Comparison of ENCODE assay signal across 17 cellular contexts in the genomic region with DNA sequence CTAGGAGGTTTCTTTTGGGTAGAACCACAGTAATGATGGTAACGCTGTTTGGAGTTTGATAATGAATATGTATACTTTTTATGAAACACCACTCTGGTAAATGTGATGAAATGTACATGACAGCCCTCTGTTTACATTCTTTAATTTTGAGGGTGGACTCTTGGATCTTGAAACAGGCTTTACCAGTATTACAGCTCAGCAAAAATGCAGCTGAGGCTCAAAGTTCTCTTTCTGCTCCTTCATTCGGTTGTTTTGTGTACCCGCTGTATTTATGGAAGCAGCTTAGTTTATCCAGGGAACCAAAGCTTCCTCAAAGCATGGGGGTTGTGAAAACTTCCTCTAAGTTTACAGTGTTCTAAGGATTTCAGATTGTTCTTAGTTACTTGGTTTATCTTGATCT. TPM values are rescaled to one million over a fixed set of nuclear protein-coding genes. Genes with fewer than 3 reads are reported as not detected.
A peak's percentile ranks its signal among the peaks of the same experiment; 100 is the strongest.
DNase-seq lines count a peak whose midpoint lies in the region; ATAC-seq and TF ChIP-seq lines count a peak whose summit lies in the region.
"Had no signal": no experiment of that assay in that cellular context is flagged by ENCODE, and none has a peak within 500 bp of the region (broad histone marks: within the 10 kb centered on the region; RNA-seq: fewer than 3 reads in every experiment).

No MANE protein-coding gene starts in this region.

- H3K9me3 ChIP-seq in lower lobe of right lung (no peaks in the 10 kb centered on the region), upper lobe of right lung (no peaks in the 10 kb centered on the region)

- H3K27ac ChIP-seq in lower lobe of right lung (peak overlapping the region; percentile 28), upper lobe of right lung (peak overlapping the region; percentile 37)

- no peak overlapping the region for H3K4me3 ChIP-seq in lower lobe of right lung
- H3K4me3 ChIP-seq in upper lobe of right lung: no peak overlapping the region

- H3K27me3 ChIP-seq in lower lobe of right lung (ENCODE audit: low read depth) (no peaks in the 10 kb centered on the region), upper lobe of right lung (no peaks in the 10 kb centered on the region)

- ATAC-seq in natural killer cell: no peak
- ATAC-seq in natural killer cell treated with Interleukin-12 subunit alpha and Interleukin-12 subunit beta and Interleukin-15 and Interleukin-18, amount 100 ng/mL, for 72 hours: no peak
- ATAC-seq in lower lobe of right lung: peak; percentile 66 to 73
- ATAC-seq in upper lobe of right lung: peak; percentile 54
- ATAC-seq: naive thymus-derived CD4-positive, alpha-beta T cell had no signal

- no peaks in the 10 kb centered on the region for H3K9me3 Mint-ChIP-seq in natural killer cell
- H3K9me3 Mint-ChIP-seq in natural killer cell treated with Interleukin-12 subunit alpha and Interleukin-12 subunit beta and Interleukin-15 and Interleukin-18, amount 100 ng/mL, for 72 hours: no peaks in the 10 kb centered on the region
- H3K9me3 Mint-ChIP-seq in chondrocyte (ENCODE audit: low read depth): no peaks in the 10 kb centered on the region
- H3K9me3 Mint-ChIP-seq: activated naive CD8-positive, alpha-beta T cell treated with anti-CD3 and anti-CD28 coated beads, Interleukin-2, amount 10 ng/mL, durations not matched to agents 7 days and 5 days; naive thymus-derived CD4-positive, alpha-beta T cell had no signal

- H3K4me1 Mint-ChIP-seq in natural killer cell: peaks cover 24 to 26% of the 10 kb centered on the region in 2 donors
- H3K4me1 Mint-ChIP-seq in natural killer cell treated with Interleukin-12 subunit alpha and Interleukin-12 subunit beta and Interleukin-15 and Interleukin-18, amount 100 ng/mL, for 72 hours (ENCODE audit: low read depth in 2 of 2): peaks cover 8 to 13% of the 10 kb centered on the region in 2 donors
- peaks cover 56% of the 10 kb centered on the region for H3K4me1 Mint-ChIP-seq in chondrocyte (ENCODE audit: low read depth)

- H3K36me3 ChIP-seq in lower lobe of right lung: peaks cover 7% of the 10 kb centered on the region
- H3K36me3 ChIP-seq in upper lobe of right lung: no peaks in the 10 kb centered on the region

- no peak for TF ChIP-seq CTCF in natural killer cell (IDR thresholded peaks at IDR 0.05)
- no peak for TF ChIP-seq CTCF in chondrocyte (IDR thresholded peaks at IDR 0.05)
- TF ChIP-seq CTCF in lower lobe of right lung (IDR thresholded peaks at IDR 0.05): no peak
- no peak for TF ChIP-seq CTCF in upper lobe of right lung (IDR thresholded peaks at IDR 0.05)

- intact Hi-C loops in natural killer cell (cut with micrococcal nuclease): no loop called here
- intact Hi-C loops in lower lobe of right lung (cut with DNase I): no loop called here
- intact Hi-C loops in upper lobe of right lung (cut with DNase I): no loop called here

- H3K27ac Mint-ChIP-seq in natural killer cell (peak overlapping the region; percentile 34 to 70), chondrocyte (ENCODE audit: unreplicated experiment) (peak overlapping the region; percentile 66)
- no peak overlapping the region for H3K27ac Mint-ChIP-seq in natural killer cell treated with Interleukin-12 subunit alpha and Interleukin-12 subunit beta and Interleukin-15 and Interleukin-18, amount 100 ng/mL, for 72 hours
- H3K27ac Mint-ChIP-seq: activated naive CD8-positive, alpha-beta T cell treated with anti-CD3 and anti-CD28 coated beads, Interleukin-2, amount 10 ng/mL, durations not matched to agents 7 days and 5 days had no signal

- H3K4me1 ChIP-seq in lower lobe of right lung (peaks cover 41% of the 10 kb centered on the region), upper lobe of right lung (peaks cover 20% of the 10 kb centered on the region)

- DNase-seq in natural killer cell (no peak), chondrocyte (ENCODE audit: low spot score) (no peak), lower lobe of right lung (no peak), upper lobe of right lung (no peak), SW 1271 (lab: John Stamatoyannopoulos, UW) (no peak), NCI-H1092 treated with DMSO at 0.1 percent for 48 hours (lab: John Stamatoyannopoulos, UW) (no peak), epidermal melanocyte (ENCODE audit: insufficient read length, low spot score) (no peak)
- DNase-seq in natural killer cell treated with Interleukin-12 subunit alpha and Interleukin-12 subunit beta and Interleukin-15 and Interleukin-18, amount 100 ng/mL, for 72 hours (ENCODE audit: low spot score): no peak
- DNase-seq: activated CD8-positive, alpha-beta memory T cell treated with anti-CD3 and anti-CD28 coated beads for 24 hours; activated naive CD8-positive, alpha-beta T cell treated with anti-CD3 and anti-CD28 coated beads, Interleukin-2, amount 10 ng/mL, durations not matched to agents 7 days and 5 days; AML-193; effector memory CD4-positive, alpha-beta T cell; GF-D8; naive thymus-derived CD4-positive, alpha-beta T cell; NCI-H526 treated with DMSO at 0.1 percent for 48 hours; stimulated activated CD4-positive, alpha-beta T cell treated with anti-CD3 and anti-CD28 coated beads, Interleukin-1b, Interleukin-23, amount 100 ng/mL, for 48 hours; stimulated activated naive CD4-positive, alpha-beta T cell treated with Interleukin-2 at 50 U/mL for 16 hours had no signal

- H3K36me3 Mint-ChIP-seq in natural killer cell: no peaks in the 10 kb centered on the region
- H3K36me3 Mint-ChIP-seq in natural killer cell treated with Interleukin-12 subunit alpha and Interleukin-12 subunit beta and Interleukin-15 and Interleukin-18, amount 100 ng/mL, for 72 hours: no peaks in the 10 kb centered on the region
- H3K36me3 Mint-ChIP-seq in chondrocyte (ENCODE audit: low read depth): no peaks in the 10 kb centered on the region

- H3K4me3 Mint-ChIP-seq in natural killer cell: no peak overlapping the region
- no peak overlapping the region for H3K4me3 Mint-ChIP-seq in natural killer cell treated with Interleukin-12 subunit alpha and Interleukin-12 subunit beta and Interleukin-15 and Interleukin-18, amount 100 ng/mL, for 72 hours
- H3K4me3 Mint-ChIP-seq in chondrocyte (ENCODE audit: unreplicated experiment): no peak overlapping the region
- H3K4me3 Mint-ChIP-seq: activated naive CD8-positive, alpha-beta T cell treated with anti-CD3 and anti-CD28 coated beads, Interleukin-2, amount 10 ng/mL, durations not matched to agents 7 days and 5 days had no signal

- no peaks in the 10 kb centered on the region for H3K27me3 Mint-ChIP-seq in natural killer cell (ENCODE audit: low read depth in 2 of 2)
- H3K27me3 Mint-ChIP-seq in natural killer cell treated with Interleukin-12 subunit alpha and Interleukin-12 subunit beta and Interleukin-15 and Interleukin-18, amount 100 ng/mL, for 72 hours: no peaks in the 10 kb centered on the region
- no peaks in the 10 kb centered on the region for H3K27me3 Mint-ChIP-seq in chondrocyte (ENCODE audit: low read depth)
- H3K27me3 Mint-ChIP-seq: activated naive CD8-positive, alpha-beta T cell treated with anti-CD3 and anti-CD28 coated beads, Interleukin-2, amount 10 ng/mL, durations not matched to agents 7 days and 5 days; naive thymus-derived CD4-positive, alpha-beta T cell had no signal

RNA-seq across cellular contexts. Expression of gene GAPVD1, which starts 11.1 kb away (rescaled TPM):
- 10 to 100 TPM; 66.1 to 83.2 (median 68.8) TPM for total RNA-seq in natural killer cell
- 10 to 100 TPM; 57.8 to 71.7 TPM for total RNA-seq in natural killer cell treated with Interleukin-12 subunit alpha and Interleukin-12 subunit beta and Interleukin-15 and Interleukin-18, amount 100 ng/mL, for 72 hours
- total RNA-seq in chondrocyte: 46.2 to 57.0 TPM (median 47.9 TPM) in 3 replicates
- 70.6 TPM for total RNA-seq in lower lobe of right lung
- 68.9 TPM for total RNA-seq in upper lobe of right lung

RNA-seq across cellular contexts. Expression of gene HSPA5, which starts 31.6 kb away (rescaled TPM):
- total RNA-seq in natural killer cell: 100 to 1,000 TPM; 222 to 281 (median 275) TPM
- 100 to 1,000 TPM; 319 to 344 TPM for total RNA-seq in natural killer cell treated with Interleukin-12 subunit alpha and Interleukin-12 subunit beta and Interleukin-15 and Interleukin-18, amount 100 ng/mL, for 72 hours
- total RNA-seq in chondrocyte: 176 to 369 TPM (median 362 TPM) in 3 replicates
- total RNA-seq in lower lobe of right lung: 201 TPM
- 282 TPM for total RNA-seq in upper lobe of right lung

Comparison
In these comparisons a context has a peak if more than half of its experiments do, and no peak if none do; other contexts are left out.
1. H3K27ac Mint-ChIP-seq: peak in natural killer cell (2 of 2) and chondrocyte (single experiment); none in natural killer cell treated with Interleukin-12 subunit alpha and Interleukin-12 subunit beta and Interleukin-15 and Interleukin-18, amount 100 ng/mL, for 72 hours (0 of 2).
2. ATAC-seq: peak in lower lobe of right lung (2 of 2) and upper lobe of right lung (single experiment); none in natural killer cell (0 of 3) and natural killer cell treated with Interleukin-12 subunit alpha and Interleukin-12 subunit beta and Interleukin-15 and Interleukin-18, amount 100 ng/mL, for 72 hours (0 of 2).